Comparison of ENCODE assay signal across 18 cellular contexts in genomic region chrX:12961191-12961718, GRCh38. TPM values are rescaled to one million over a fixed set of nuclear protein-coding genes. Genes with fewer than 3 reads are reported as not detected.
A peak's percentile ranks its signal among the peaks of the same experiment; 100 is the strongest.
DNase-seq lines count a peak whose midpoint lies in the region; ATAC-seq and TF ChIP-seq lines count a peak whose summit lies in the region.
"Had no signal": no experiment of that assay in that cellular context is flagged by ENCODE, and none has a peak within 500 bp of the region (broad histone marks: within the 10 kb centered on the region; RNA-seq: fewer than 3 reads in every experiment).

No MANE protein-coding gene starts in this region.

- no peaks in the 10 kb centered on the region for H3K27me3 Mint-ChIP-seq in activated naive CD4-positive, alpha-beta T cell treated with anti-CD3 and anti-CD28 coated beads, Interleukin-2, amount 50 U/mL, for 24 hours
- H3K27me3 Mint-ChIP-seq in T-cell, result peaks cover 0 to 16% of the 10 kb centered on the region in 2 donors

- ATAC-seq in T-cell (replicated peaks in 1 of 4), result no peak
- no peak for ATAC-seq in GM21723 (IDR thresholded peaks at IDR 0.05; ENCODE audit: unreplicated experiment)
- ATAC-seq in GM18858 (IDR thresholded peaks at IDR 0.05; ENCODE audit: unreplicated experiment), result no peak
- no peak for ATAC-seq in GM21390 (IDR thresholded peaks at IDR 0.05; ENCODE audit: unreplicated experiment)
- no peak for ATAC-seq in upper lobe of left lung (ENCODE audit: low FRiP score in 2 of 2)

- POLR2A ChIA-PET in T-cell (lab: Charles Lee), result no interaction called here

- no peaks in the 10 kb centered on the region for H3K36me3 ChIP-seq in upper lobe of left lung
- H3K36me3 ChIP-seq: prostate gland had no signal

- H3K27me3 ChIP-seq in upper lobe of left lung, result no peaks in the 10 kb centered on the region

- no peak for TF ChIP-seq EP300 in upper lobe of left lung (IDR thresholded peaks at IDR 0.05)

- H3K27ac ChIP-seq in upper lobe of left lung, result peak overlapping the region in 1 of 4 donors; percentile 26
- H3K27ac ChIP-seq: PC-9, prostate gland had no signal

- peak; percentile 22 for TF ChIP-seq CTCF in epithelial cell of esophagus (IDR thresholded peaks at IDR 0.05; ENCODE audit: insufficient read depth, low read depth, low read length, missing control alignments)
- TF ChIP-seq CTCF in upper lobe of left lung (IDR thresholded peaks at IDR 0.05), result no peak

- no peaks in the 10 kb centered on the region for H3K9me3 ChIP-seq in upper lobe of left lung
- H3K9me3 ChIP-seq: prostate gland had no signal

- WGBS in upper lobe of left lung, 2 donors, result 57 to 64% methylated on average over 2 of the region's 2 CpGs

- no peak for DNase-seq in activated naive CD4-positive, alpha-beta T cell treated with Interleukin-2 at 50 U/mL for 16 hours
- DNase-seq in T-cell (no peak), epithelial cell of esophagus (ENCODE audit: low read depth) (peak; percentile 70), upper lobe of left lung (no peak)
- DNase-seq: amniotic stem cell, H9, islet precursor cell, NCI-H345, PC-9 had no signal

- no peaks in the 10 kb centered on the region for H3K9me3 Mint-ChIP-seq in activated naive CD4-positive, alpha-beta T cell treated with anti-CD3 and anti-CD28 coated beads, Interleukin-2, amount 50 U/mL, for 24 hours
- no peaks in the 10 kb centered on the region for H3K9me3 Mint-ChIP-seq in T-cell

- H3K4me3 ChIP-seq in epithelial cell of esophagus (ENCODE audit: low read length) (no peak overlapping the region), upper lobe of left lung (no peak overlapping the region)
- H3K4me3 ChIP-seq: PC-9, prostate gland had no signal

- H3K36me3 Mint-ChIP-seq in activated naive CD4-positive, alpha-beta T cell treated with anti-CD3 and anti-CD28 coated beads, Interleukin-2, amount 50 U/mL, for 24 hours, result no peaks in the 10 kb centered on the region
- no peaks in the 10 kb centered on the region for H3K36me3 Mint-ChIP-seq in T-cell

- TF ChIP-seq POLR2A in upper lobe of left lung (IDR thresholded peaks at IDR 0.05), result no peak

- H3K27ac Mint-ChIP-seq in activated naive CD4-positive, alpha-beta T cell treated with anti-CD3 and anti-CD28 coated beads, Interleukin-2, amount 50 U/mL, for 24 hours, result peak overlapping the region; percentile 56
- peak overlapping the region; percentile 95 to 96 for H3K27ac Mint-ChIP-seq in T-cell

- peaks cover 6 to 18% (median 12%) of the 10 kb centered on the region in 4 donors for H3K4me1 ChIP-seq in upper lobe of left lung
- H3K4me1 ChIP-seq: prostate gland had no signal

- CTCF ChIA-PET in T-cell (lab: Charles Lee), result no interaction called here

- peaks cover 63% of the 10 kb centered on the region for H3K4me1 Mint-ChIP-seq in activated naive CD4-positive, alpha-beta T cell treated with anti-CD3 and anti-CD28 coated beads, Interleukin-2, amount 50 U/mL, for 24 hours
- peaks cover 61 to 67% (median 62%) of the 10 kb centered on the region in 3 donors for H3K4me1 Mint-ChIP-seq in T-cell

- no peak overlapping the region for H3K4me3 Mint-ChIP-seq in activated naive CD4-positive, alpha-beta T cell treated with anti-CD3 and anti-CD28 coated beads, Interleukin-2, amount 50 U/mL, for 24 hours
- peak overlapping the region in 1 of 3 donors; percentile 33 for H3K4me3 Mint-ChIP-seq in T-cell
- H3K4me3 Mint-ChIP-seq: H9 had no signal

RNA-seq across cellular contexts. Expression of gene TMSB4X, which starts 13.7 kb away (rescaled TPM):
- total RNA-seq in T-cell, result 1,000 to 10,000 TPM; 5,030 to 6,201 (median 5,880) TPM
- total RNA-seq in upper lobe of left lung, result 1,000 to 10,000 TPM; 2,646 to 6,090 (median 4,792) TPM

RNA-seq across cellular contexts. Expression of gene TLR8, which starts 54.8 kb away (rescaled TPM):
- not detected for total RNA-seq in T-cell
- total RNA-seq in upper lobe of left lung, result 10 to 100 TPM in 3 of 6 donors, 1 to 10 TPM in 3; 2.3 to 24.5 (median 9.3) TPM
- total RNA-seq: activated CD8-positive, alpha-beta memory T cell treated with anti-CD3 and anti-CD28 coated beads for 36 hours; Daoy; H9; HT1080; PC-9; T-helper 1 cell treated with Interleukin-12 subunit alpha and Interleukin-12 subunit beta and Interleukin-4 antibody, amounts not matched to agents 30 ng/mL and 1 ng/mL, for 36 hours had no signal
